26 cellular contexts compared by ENCODE assay signal in genomic region chr1:226073184-226073950, GRCh38. TPM values are rescaled to one million over a fixed set of nuclear protein-coding genes. Genes with fewer than 3 reads are reported as not detected.
DNase-seq lines count a peak whose midpoint lies in the region; ATAC-seq and TF ChIP-seq lines count a peak whose summit lies in the region.
"Had no signal": no experiment of that assay in that cellular context is flagged by ENCODE, and none has a peak within 500 bp of the region (broad histone marks: within the 10 kb centered on the region; RNA-seq: fewer than 3 reads in every experiment).

No MANE protein-coding gene starts in this region.

- no peak for ATAC-seq in HCT116
- peak in 1 of 2 donors; percentile 15 for ATAC-seq in naive thymus-derived CD8-positive, alpha-beta T cell
- ATAC-seq: activated CD8-positive, alpha-beta T cell treated with anti-CD3 and anti-CD28 coated beads for 36 hours; gastroesophageal sphincter; left cardiac atrium had no signal

- in situ Hi-C loops in KBM-7 (cut with MboI; ENCODE audit: low pct_unique_long_range_greater_than_20kb, low sequenced_read_pairs), result no loop called here

- no peak overlapping the region for H3K4me3 Mint-ChIP-seq in Caco-2 (ENCODE audit: unreplicated experiment)
- H3K4me3 Mint-ChIP-seq in activated naive CD8-positive, alpha-beta T cell treated with anti-CD3 and anti-CD28 coated beads for 36 hours, result no peak overlapping the region
- H3K4me3 Mint-ChIP-seq in naive thymus-derived CD8-positive, alpha-beta T cell, result no peak overlapping the region
- H3K4me3 Mint-ChIP-seq: activated CD8-positive, alpha-beta T cell treated with anti-CD3 and anti-CD28 coated beads for 36 hours; stimulated activated naive B cell treated with anti-CD40 and anti-IgM and Interleukin-4, amounts not matched to agents 10 μg/mL and 1 μg/mL and 100 μg/mL, for 72 hours had no signal

- H3K27me3 Mint-ChIP-seq in Caco-2 (ENCODE audit: insufficient read depth, unreplicated experiment), result no peaks in the 10 kb centered on the region
- no peaks in the 10 kb centered on the region for H3K27me3 Mint-ChIP-seq in activated naive CD8-positive, alpha-beta T cell treated with anti-CD3 and anti-CD28 coated beads for 36 hours
- H3K27me3 Mint-ChIP-seq in naive thymus-derived CD8-positive, alpha-beta T cell, result no peaks in the 10 kb centered on the region
- H3K27me3 Mint-ChIP-seq: activated CD8-positive, alpha-beta T cell treated with anti-CD3 and anti-CD28 coated beads for 36 hours; stimulated activated naive B cell treated with anti-CD40 and anti-IgM and Interleukin-4, amounts not matched to agents 10 μg/mL and 1 μg/mL and 100 μg/mL, for 72 hours had no signal

- TF ChIP-seq RAD21 in HCT116 (IDR thresholded peaks at IDR 0.05; ENCODE audit: low read depth), result no peak

- POLR2A ChIA-PET in Caco-2 (lab: Charles Lee) (interaction anchor here (1.8 kb wide), 1 partner anchor 10 kb away, joined by 11 read pairs; no protein-coding TSS in a partner anchor), HCT116 (lab: Charles Lee) (interaction anchor here (0.8 to 1.2 kb wide), 4 partner anchors 9 to 11 kb away, joined by 3 to 4 read pairs (median 4); partner anchors contain the start of gene H3-3A)
- POLR2A ChIA-PET in naive thymus-derived CD8-positive, alpha-beta T cell (lab: Charles Lee), result interaction anchor here (0.7 to 5.1 kb wide), 4 partner anchors 8 to 53 kb away, joined by 3 to 26 read pairs (median 6); partner anchors contain the start of gene H3-3A

- H3K27me3 ChIP-seq in Caco-2 (replicated peaks; ENCODE audit: control insufficient read depth, insufficient read depth, low read length), result no peaks in the 10 kb centered on the region
- no peaks in the 10 kb centered on the region for H3K27me3 ChIP-seq in HCT116 (ENCODE audit: insufficient read depth, low read length)
- H3K27me3 ChIP-seq: adrenal gland, dorsolateral prefrontal cortex, esophagus muscularis mucosa, gastroesophageal sphincter, ovary, sigmoid colon, SJCRH30, tibial artery had no signal

- H3K27ac Mint-ChIP-seq in Caco-2 (ENCODE audit: unreplicated experiment), result no peak overlapping the region
- H3K27ac Mint-ChIP-seq in activated naive CD8-positive, alpha-beta T cell treated with anti-CD3 and anti-CD28 coated beads for 36 hours, result peak overlapping the region; percentile 14
- H3K27ac Mint-ChIP-seq in naive thymus-derived CD8-positive, alpha-beta T cell, result peak overlapping the region in 7 of 10 donors; percentile 3 to 71 (median 69)
- H3K27ac Mint-ChIP-seq: stimulated activated naive B cell treated with anti-CD40 and anti-IgM and Interleukin-4, amounts not matched to agents 10 μg/mL and 1 μg/mL and 100 μg/mL, for 72 hours had no signal

- H3K79me2 ChIP-seq in HCT116 (ENCODE audit: insufficient read depth, low read length), result peaks cover 22% of the 10 kb centered on the region

- no peaks in the 10 kb centered on the region for H3K9me3 Mint-ChIP-seq in Caco-2 (ENCODE audit: unreplicated experiment)
- no peaks in the 10 kb centered on the region for H3K9me3 Mint-ChIP-seq in activated naive CD8-positive, alpha-beta T cell treated with anti-CD3 and anti-CD28 coated beads for 36 hours
- H3K9me3 Mint-ChIP-seq in naive thymus-derived CD8-positive, alpha-beta T cell, result no peaks in the 10 kb centered on the region
- H3K9me3 Mint-ChIP-seq: activated CD8-positive, alpha-beta T cell treated with anti-CD3 and anti-CD28 coated beads for 36 hours; stimulated activated naive B cell treated with anti-CD40 and anti-IgM and Interleukin-4, amounts not matched to agents 10 μg/mL and 1 μg/mL and 100 μg/mL, for 72 hours had no signal

- RAD21 ChIA-PET in HCT116 (lab: Charles Lee; ENCODE audit: low non-redundant PET in 1 of 2, low total read pairs in 2 of 2, uncharacterized antibody in 2 of 2, unreplicated experiment in 2 of 2), result interaction anchor here in 1 of 2 experiments (0.6 kb wide), 1 partner anchor 111 kb away, joined by 5 read pairs; no protein-coding TSS in a partner anchor

- H3K9me3 ChIP-seq in Caco-2 (no peaks in the 10 kb centered on the region), HCT116 (ENCODE audit: control insufficient read depth in 1 of 2, insufficient read depth in 1 of 2, low read depth in 1 of 2, low read length in 2 of 2) (no peaks in the 10 kb centered on the region)
- H3K9me3 ChIP-seq: adrenal gland, esophagus muscularis mucosa, gastroesophageal sphincter, ovary, sigmoid colon, SJCRH30, tibial artery had no signal

- H3K27ac ChIP-seq in HCT116 (ENCODE audit: low read depth, low read length), result no peak overlapping the region
- H3K27ac ChIP-seq: adrenal gland, esophagus muscularis mucosa, gastroesophageal sphincter, ovary, sigmoid colon, SJCRH30, tibial artery had no signal

- H3K36me3 ChIP-seq in Caco-2 (ENCODE audit: control insufficient read depth, insufficient read depth, low read length) (no peaks in the 10 kb centered on the region), HCT116 (ENCODE audit: control insufficient read depth in 1 of 2, insufficient read depth in 2 of 2, low read length in 2 of 2) (peaks cover 32 to 33% of the 10 kb centered on the region in 2 experiments)
- H3K36me3 ChIP-seq: ovary had no signal

- no peak overlapping the region for H3K9ac ChIP-seq in HCT116 (ENCODE audit: low read length)

- CTCF ChIA-PET in Caco-2 (lab: Charles Lee) (no interaction called here), HCT116 (lab: Charles Lee) (interaction anchor here (1.9 to 4.5 kb wide), 2 partner anchors 9 to 11 kb away, joined by 5 to 39 read pairs; partner anchors contain the start of gene H3-3A)

- peaks cover under 1% of the 10 kb centered on the region; the same call in 1 of the 2 replicates for H4K20me1 ChIP-seq in HCT116 (ENCODE audit: insufficient read depth)

- no peak overlapping the region for H2AFZ ChIP-seq in HCT116 (ENCODE audit: low read depth, low read length, poor library complexity, severe bottlenecking)

- H3K4me1 ChIP-seq in Caco-2 (no peaks in the 10 kb centered on the region), HCT116 (ENCODE audit: control insufficient read depth in 1 of 2, insufficient read depth in 2 of 2, low read length in 2 of 2) (no peaks in the 10 kb centered on the region)
- H3K4me1 ChIP-seq: SJCRH30 had no signal

- H3K4me1 Mint-ChIP-seq in Caco-2 (ENCODE audit: low read depth, unreplicated experiment), result no peaks in the 10 kb centered on the region
- H3K4me1 Mint-ChIP-seq in activated naive CD8-positive, alpha-beta T cell treated with anti-CD3 and anti-CD28 coated beads for 36 hours, result peaks cover 31% of the 10 kb centered on the region
- H3K4me1 Mint-ChIP-seq in naive thymus-derived CD8-positive, alpha-beta T cell, result peaks cover 12 to 39% (median 37%) of the 10 kb centered on the region in 4 donors

- H3K36me3 Mint-ChIP-seq in Caco-2 (ENCODE audit: insufficient read depth, unreplicated experiment), result peaks cover 67% of the 10 kb centered on the region
- H3K36me3 Mint-ChIP-seq in activated naive CD8-positive, alpha-beta T cell treated with anti-CD3 and anti-CD28 coated beads for 36 hours, result peaks cover 27% of the 10 kb centered on the region
- H3K36me3 Mint-ChIP-seq in naive thymus-derived CD8-positive, alpha-beta T cell, result peaks cover 4 to 64% (median 11%) of the 10 kb centered on the region in 3 donors

- BruUV-seq in Caco-2 (replicated peaks; lab: Mats Ljungman, UMichigan) (TSS peak; percentile 3), HCT116 (replicated peaks; lab: Mats Ljungman, UMichigan) (TSS peak; percentile 13)

- no peaks in the 10 kb centered on the region for H3K9me2 ChIP-seq in HCT116 (ENCODE audit: insufficient read depth)

- no peak for DNase-seq in Caco-2
- DNase-seq in HCT116 (ENCODE audit: low read depth, low spot score), result no peak
- no peak for DNase-seq in activated naive CD8-positive, alpha-beta T cell treated with anti-CD3 and anti-CD28 coated beads for 36 hours
- DNase-seq in naive thymus-derived CD8-positive, alpha-beta T cell, result no peak
- DNase-seq in mucosa of gallbladder (ENCODE audit: low spot score), result no peak
- no peak for DNase-seq in KBM-7
- DNase-seq in NCI-H69 (lab: John Stamatoyannopoulos, UW), result no peak
- no peak for DNase-seq in NCI-H146 (lab: John Stamatoyannopoulos, UW)
- DNase-seq: activated CD4-positive, CD25-positive, alpha-beta regulatory T cell; activated CD8-positive, alpha-beta T cell treated with anti-CD3 and anti-CD28 coated beads for 36 hours; activated T-cell treated with anti-CD3 and anti-CD28 coated beads, Interleukin-2, amount 50 U/mL, for 48 hours; COR-L47; dorsolateral prefrontal cortex; EL; left cardiac atrium; NCI-H1436; NCI-H526 treated with DMSO at 0.1 percent for 48 hours; OCI-M1; ovary; sigmoid colon; SJCRH30; stimulated activated naive B cell treated with anti-CD40 and anti-IgM and Interleukin-4, amounts not matched to agents 10 μg/mL and 1 μg/mL and 100 μg/mL, for 72 hours; tibial artery had no signal

- no peak for TF ChIP-seq POLR2A in HCT116 (IDR thresholded peaks at IDR 0.05; ENCODE audit: borderline replicate concordance, extremely low read depth, insufficient read depth, insufficient read length)

- H3K4me3 ChIP-seq in Caco-2 (ENCODE audit: low read depth, low read length), result no peak overlapping the region
- no peak overlapping the region for H3K4me3 ChIP-seq in HCT116 (replicated peaks in 1 of 2; ENCODE audit: low read depth in 1 of 2, low read length in 2 of 2)
- H3K4me3 ChIP-seq: adrenal gland, dorsolateral prefrontal cortex, esophagus muscularis mucosa, gastroesophageal sphincter, ovary, sigmoid colon, SJCRH30, tibial artery had no signal

- intact Hi-C loops in Caco-2 (cut with micrococcal nuclease; ENCODE audit: unreplicated experiment), result no loop called here
- intact Hi-C loops in HCT116 (cut with micrococcal nuclease), result no loop called here

- TF ChIP-seq CTCF in Caco-2 (IDR thresholded peaks at IDR 0.05; ENCODE audit: insufficient read depth in 1 of 2, low read depth in 1 of 2, low read length in 1 of 2, severe bottlenecking in 1 of 2, unreplicated experiment in 1 of 2), result no peak
- no peak for TF ChIP-seq CTCF in HCT116 (IDR thresholded peaks at IDR 0.05 in 2 of 3, conservative IDR thresholded peaks at IDR 0.05 in 1 of 3; ENCODE audit: borderline replicate concordance in 1 of 3, insufficient read depth in 1 of 3, low read depth in 2 of 3, low read length in 2 of 3)

- no peak overlapping the region for H3K4me2 ChIP-seq in HCT116 (ENCODE audit: low read length)

TF ChIP-seq in HCT116, 20 proteins besides CTCF, POLR2A, EP300 and RAD21 (continues in another document):
- TF ChIP-seq EZH2 (IDR thresholded peaks at IDR 0.05), result no peak

RNA-seq across cellular contexts. Expression of gene H3-3A, which starts 10.9 kb away (rescaled TPM):
- 512 and 554 TPM in 2 replicates for total RNA-seq in Caco-2 (2022)
- 386 TPM for total RNA-seq in HCT116 (2021; ENCODE audit: unreplicated experiment)
- 277 and 324 TPM in 2 replicates for polyA plus RNA-seq in HCT116 (2012)
- total RNA-seq in activated naive CD8-positive, alpha-beta T cell treated with anti-CD3 and anti-CD28 coated beads for 36 hours, result 100 to 1,000 TPM; 342 to 363 TPM
- total RNA-seq in naive thymus-derived CD8-positive, alpha-beta T cell, result 100 to 1,000 TPM; 440 to 444 TPM
- 100 to 1,000 TPM; 736 to 904 (median 888) TPM for polyA plus RNA-seq in naive thymus-derived CD8-positive, alpha-beta T cell
- 492 TPM for total RNA-seq in mucosa of gallbladder
